14 cellular contexts compared by ENCODE assay signal in genomic region chr11:64201524-64201923, GRCh38. TPM values are rescaled to one million over a fixed set of nuclear protein-coding genes. Genes with fewer than 3 reads are reported as not detected.
DNase-seq lines count a peak whose midpoint lies in the region; ATAC-seq, FAIRE-seq and TF ChIP-seq lines count a peak whose summit lies in the region.
"Had no signal": no experiment of that assay in that cellular context is flagged by ENCODE, and none has a peak within 500 bp of the region (broad histone marks: within the 10 kb centered on the region; RNA-seq: fewer than 3 reads in every experiment).

No MANE protein-coding gene starts in this region.

- H3K4me3 Mint-ChIP-seq in activated CD8-positive, alpha-beta memory T cell treated with anti-CD3 and anti-CD28 coated beads, Interleukin-2, amount 10 ng/mL, durations not matched to agents 7 days and 5 days: no peak overlapping the region
- H3K4me3 Mint-ChIP-seq in endothelial cell (ENCODE audit: unreplicated experiment): peak overlapping the region; percentile 63

- H3K4me1 Mint-ChIP-seq in activated CD8-positive, alpha-beta memory T cell treated with anti-CD3 and anti-CD28 coated beads, Interleukin-2, amount 10 ng/mL, durations not matched to agents 7 days and 5 days: peaks cover 42% of the 10 kb centered on the region
- peaks cover 23% of the 10 kb centered on the region for H3K4me1 Mint-ChIP-seq in endothelial cell (ENCODE audit: unreplicated experiment)

- H3K27ac Mint-ChIP-seq in activated CD8-positive, alpha-beta memory T cell treated with anti-CD3 and anti-CD28 coated beads, Interleukin-2, amount 10 ng/mL, durations not matched to agents 7 days and 5 days: peak overlapping the region; percentile 7
- H3K27ac Mint-ChIP-seq in endothelial cell (ENCODE audit: unreplicated experiment): no peak overlapping the region

- no peak for DNase-seq in activated CD8-positive, alpha-beta memory T cell treated with anti-CD3 and anti-CD28 coated beads, Interleukin-2, amount 10 ng/mL, durations not matched to agents 7 days and 5 days
- no peak for DNase-seq in activated CD8-positive, alpha-beta memory T cell treated with anti-CD3 and anti-CD28 coated beads, Interleukin-2, amount 50 U/mL, for 48 hours
- DNase-seq in endothelial cell (ENCODE audit: low spot score): no peak
- no peak for DNase-seq in D721Med (ENCODE audit: insufficient read length, low spot score)
- no peak for DNase-seq in NCI-H1105 (lab: John Stamatoyannopoulos, UW)
- DNase-seq: NCI-H1417 treated with DMSO at 0.1 percent for 48 hours, NCI-H2029, NCI-H510A, SHP77 treated with DMSO at 0.1 percent for 48 hours had no signal

- FAIRE-seq in D721Med (lab: Jason Lieb, UNC): no peak
- FAIRE-seq: A549, G401.6, GM12892, RCC 7860 had no signal

- no peaks in the 10 kb centered on the region for H3K9me3 Mint-ChIP-seq in activated CD8-positive, alpha-beta memory T cell treated with anti-CD3 and anti-CD28 coated beads, Interleukin-2, amount 10 ng/mL, durations not matched to agents 7 days and 5 days (ENCODE audit: low read depth)
- no peaks in the 10 kb centered on the region for H3K9me3 Mint-ChIP-seq in endothelial cell (ENCODE audit: unreplicated experiment)

- peaks cover 57% of the 10 kb centered on the region for H3K36me3 Mint-ChIP-seq in activated CD8-positive, alpha-beta memory T cell treated with anti-CD3 and anti-CD28 coated beads, Interleukin-2, amount 10 ng/mL, durations not matched to agents 7 days and 5 days
- H3K36me3 Mint-ChIP-seq in endothelial cell (ENCODE audit: low read depth, unreplicated experiment): peaks cover 45% of the 10 kb centered on the region

- TF ChIP-seq RAD21 in Ishikawa (IDR thresholded peaks at IDR 0.05; ENCODE audit: low read depth): no peak

- no peaks in the 10 kb centered on the region for H3K27me3 Mint-ChIP-seq in activated CD8-positive, alpha-beta memory T cell treated with anti-CD3 and anti-CD28 coated beads, Interleukin-2, amount 10 ng/mL, durations not matched to agents 7 days and 5 days
- H3K27me3 Mint-ChIP-seq in endothelial cell (ENCODE audit: unreplicated experiment): peaks cover 9% of the 10 kb centered on the region

- no peak for ATAC-seq in activated CD8-positive, alpha-beta memory T cell treated with anti-CD3 and anti-CD28 coated beads, Interleukin-2, amount 10 ng/mL, durations not matched to agents 7 days and 5 days
- ATAC-seq: A549 had no signal

- TF ChIP-seq CTCF in endothelial cell (IDR thresholded peaks at IDR 0.05; ENCODE audit: unreplicated experiment): no peak
- TF ChIP-seq CTCF in D721Med (IDR thresholded peaks at IDR 0.05; ENCODE audit: insufficient read depth, missing control alignments): no peak

- TF ChIP-seq EP300 in Ishikawa (IDR thresholded peaks at IDR 0.05; ENCODE audit: borderline replicate concordance): no peak

- CTCF ChIA-PET in activated CD8-positive, alpha-beta memory T cell treated with anti-CD3 and anti-CD28 coated beads, Interleukin-2, amount 10 ng/mL, durations not matched to agents 7 days and 5 days (lab: Charles Lee): interaction anchor here (1.0 to 9.6 kb wide), 4 partner anchors 13 to 102 kb away, joined by 3 to 169 read pairs (median 89); partner anchors contain the start of genes CATSPERZ, DNAJC4, ESRRA and PLCB3

TF ChIP-seq in Ishikawa, 13 proteins besides CTCF, POLR2A, EP300 and RAD21:
- TF ChIP-seq NFIC (IDR thresholded peaks at IDR 0.05): no peak
- TF ChIP-seq CEBPB (IDR thresholded peaks at IDR 0.05): 0 out of 2 replicates have a peak, but pooled peaks have one; percentile 3
- TF ChIP-seq REST (IDR thresholded peaks at IDR 0.05; ENCODE audit: low read depth): no peak

RNA-seq across cellular contexts. Expression of gene FERMT3, which starts 5.0 kb away (rescaled TPM):
- total RNA-seq in activated CD8-positive, alpha-beta memory T cell treated with anti-CD3 and anti-CD28 coated beads, Interleukin-2, amount 10 ng/mL, durations not matched to agents 7 days and 5 days: 100 to 1,000 TPM; 210 to 217 TPM
- 6.2 TPM for total RNA-seq in endothelial cell (ENCODE audit: unreplicated experiment)

RNA-seq across cellular contexts. Expression of gene STIP1, which starts 15.6 kb away (rescaled TPM):
- 100 to 1,000 TPM; 303 to 410 TPM for total RNA-seq in activated CD8-positive, alpha-beta memory T cell treated with anti-CD3 and anti-CD28 coated beads, Interleukin-2, amount 10 ng/mL, durations not matched to agents 7 days and 5 days
- 124 TPM for total RNA-seq in endothelial cell (ENCODE audit: unreplicated experiment)

RNA-seq across cellular contexts. Expression of gene TRPT1, which starts 24.5 kb away (rescaled TPM):
- 10 to 100 TPM; 33.4 to 37.1 TPM for total RNA-seq in activated CD8-positive, alpha-beta memory T cell treated with anti-CD3 and anti-CD28 coated beads, Interleukin-2, amount 10 ng/mL, durations not matched to agents 7 days and 5 days
- 23.2 TPM for total RNA-seq in endothelial cell (ENCODE audit: unreplicated experiment)

RNA-seq across cellular contexts. Expression of gene NUDT22, which starts 24.6 kb away (rescaled TPM):
- 10 to 100 TPM; 83.8 to 84.1 TPM for total RNA-seq in activated CD8-positive, alpha-beta memory T cell treated with anti-CD3 and anti-CD28 coated beads, Interleukin-2, amount 10 ng/mL, durations not matched to agents 7 days and 5 days
- total RNA-seq in endothelial cell (ENCODE audit: unreplicated experiment): 21.2 TPM

RNA-seq across cellular contexts. Expression of gene DNAJC4, which starts 28.8 kb away (rescaled TPM):
- 10 to 100 TPM; 29.7 to 37.0 TPM for total RNA-seq in activated CD8-positive, alpha-beta memory T cell treated with anti-CD3 and anti-CD28 coated beads, Interleukin-2, amount 10 ng/mL, durations not matched to agents 7 days and 5 days
- total RNA-seq in endothelial cell (ENCODE audit: unreplicated experiment): 38.0 TPM

Comparison
In these comparisons a context has a peak if more than half of its experiments do, and no peak if none do; other contexts are left out.
1. RNA of gene FERMT3, which starts 5.0 kb away (total RNA-seq): 210 to 217 TPM in activated CD8-positive, alpha-beta memory T cell treated with anti-CD3 and anti-CD28 coated beads, Interleukin-2, amount 10 ng/mL, durations not matched to agents 7 days and 5 days; 6.2 TPM in endothelial cell (single experiment); every median in the first group is over 10 times any median in the second.